Comparison of ENCODE assay signal across 18 cellular contexts in the genomic region with DNA sequence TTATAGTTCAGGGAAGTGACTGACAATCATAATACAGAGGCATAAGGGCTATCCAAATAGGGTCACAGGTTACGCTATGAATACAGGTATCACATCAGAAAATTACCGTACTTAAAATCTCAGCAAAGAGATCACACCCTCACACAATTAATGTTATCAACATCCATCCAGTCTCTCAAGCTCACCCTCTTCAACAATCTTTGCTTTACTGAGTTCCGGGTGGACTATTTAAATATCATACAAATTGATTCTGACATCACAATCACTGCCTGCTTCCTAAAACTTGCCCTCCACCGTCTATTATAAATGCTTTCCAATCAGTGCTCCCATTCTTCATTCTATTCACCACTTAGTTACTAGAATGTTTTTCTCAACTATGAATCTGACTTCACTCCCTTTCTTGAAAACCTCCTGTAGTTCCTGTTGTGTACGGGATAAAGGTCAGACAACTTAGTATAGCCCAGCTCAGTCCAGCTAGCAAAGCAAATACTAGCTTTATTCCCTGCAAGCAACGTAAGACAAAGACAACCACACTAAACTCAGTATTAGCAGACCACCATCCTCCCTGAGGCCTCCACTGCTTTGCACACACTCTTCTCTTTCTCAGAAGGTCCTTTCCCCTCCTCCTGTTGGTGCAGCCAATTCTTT.
DNase-seq lines count a peak whose midpoint lies in the region; ATAC-seq, FAIRE-seq and TF ChIP-seq lines count a peak whose summit lies in the region.
"Had no signal": no experiment of that assay in that cellular context is flagged by ENCODE, and none has a peak within 500 bp of the region (broad histone marks: within the 10 kb centered on the region; RNA-seq: fewer than 3 reads in every experiment).

No MANE protein-coding gene starts in this region.

- CTCF ChIA-PET in K562 (lab: Yijun Ruan, JAX; ENCODE audit: low intra/inter-chr PET ratio) = no interaction called here

- no peak overlapping the region for H3K4me2 ChIP-seq in K562 (ENCODE audit: insufficient read depth, low read length)

- no peaks in the 10 kb centered on the region for H4K20me1 ChIP-seq in K562 (replicated peaks; ENCODE audit: control insufficient read depth, insufficient read depth, low read length)

- POLR2A ChIA-PET in K562 (lab: Yijun Ruan, JAX) = interaction anchor here (1.1 kb wide), 1 partner anchor 13 kb away, joined by 8 read pairs; no protein-coding TSS in a partner anchor

- H3K36me3 ChIP-seq in K562 (ENCODE audit: control insufficient read depth, insufficient read depth, low read length) (peaks cover 5% of the 10 kb centered on the region; the same call in 2 of the 3 replicates), mucosa of descending colon (ENCODE audit: low read depth) (no peaks in the 10 kb centered on the region)
- H3K36me3 ChIP-seq: HAP-1, Peyer's patch had no signal

- DNase-seq in NOMO-1 treated with DMSO at 0.1 percent for 48 hours (lab: John Stamatoyannopoulos, UW; ENCODE audit: unreplicated experiment) (peak; percentile 40), NOMO-1 treated with dmso at 0.1 percent for 144 hours (lab: John Stamatoyannopoulos, UW; ENCODE audit: unreplicated experiment) (no peak), K562 (ENCODE audit: extremely low read depth in 1 of 4, low spot score in 3 of 4) (no peak), mucosa of descending colon (no peak), type B pancreatic cell (ENCODE audit: extremely low spot score, unreplicated experiment) (no peak), 8988T (no peak), HK-2 (ENCODE audit: unreplicated experiment) (no peak), SK-N-DZ (ENCODE audit: low spot score) (no peak)
- DNase-seq: C1 segment of cervical spinal cord, DMS153, NCI-H1048, NCI-H2081 treated with DMSO at 0.1 percent for 48 hours, NCI-H226, NCI-H82, Peyer's patch, SHP77 had no signal

- intact Hi-C loops in K562 (cut with micrococcal nuclease) = no loop called here
- intact Hi-C loops in mucosa of descending colon (cut with DNase I, micrococcal nuclease) = no loop called here

- WGBS in K562 (ENCODE audit: insufficient coverage, low coverage, missing lambda C conversion rate) = 39% methylated on average over 6 of the region's 6 CpGs

- FAIRE-seq in K562 (lab: Jason Lieb, UNC) = no peak
- FAIRE-seq: A204.1 had no signal

- no peak for TF ChIP-seq POLR2A in K562 (conservative IDR thresholded peaks at IDR 0.05)

- peaks cover 4% of the 10 kb centered on the region for H3K27me3 Mint-ChIP-seq in type B pancreatic cell

- TF ChIP-seq RAD21 in K562 (CRISPR knock-in tag; conservative IDR thresholded peaks at IDR 0.05 in 1 of 2, IDR thresholded peaks at IDR 0.05 in 1 of 2) = no peak

- peaks cover 11 to 70% of the 10 kb centered on the region in 2 experiments for H3K4me1 ChIP-seq in K562 (replicated peaks in 1 of 2; ENCODE audit: control insufficient read depth in 2 of 2, insufficient read depth in 2 of 2, low read length in 2 of 2)
- peaks cover 9% of the 10 kb centered on the region for H3K4me1 ChIP-seq in mucosa of descending colon (ENCODE audit: low read depth)
- H3K4me1 ChIP-seq: Peyer's patch had no signal

- H3K9ac ChIP-seq in K562 (ENCODE audit: insufficient read depth in 1 of 2, low read depth in 2 of 2, low read length in 2 of 2) = no peak overlapping the region

- TF ChIP-seq EP300 in K562 (IDR thresholded peaks at IDR 0.05; ENCODE audit: low read length) = no peak; the same call in 1 of the 2 replicates

- H3K9me3 Mint-ChIP-seq in type B pancreatic cell = peaks cover 2% of the 10 kb centered on the region

- H3K27ac ChIP-seq in K562 (ENCODE audit: extremely low read depth, low read depth, low read length) = no peak overlapping the region
- H3K27ac ChIP-seq: Peyer's patch had no signal

- H3K79me2 ChIP-seq in K562 (ENCODE audit: control insufficient read depth, insufficient read depth, low read length) = peaks cover 26% of the 10 kb centered on the region; the same call in 2 of the 3 replicates

- TF ChIP-seq CTCF in K562 (IDR thresholded peaks at IDR 0.05 in 2 of 3, conservative IDR thresholded peaks at IDR 0.05 in 1 of 3; ENCODE audit: insufficient read depth in 2 of 3, low read depth in 1 of 3, low read length in 3 of 3) (no peak), mucosa of descending colon (IDR thresholded peaks at IDR 0.05) (no peak), type B pancreatic cell (conservative IDR thresholded peaks at IDR 0.05) (no peak)

- in situ Hi-C loops in K562 (cut with MboI) = no loop called here

- peaks cover 22% of the 10 kb centered on the region for H3K4me1 Mint-ChIP-seq in type B pancreatic cell (ENCODE audit: unreplicated experiment)

- H3K36me3 Mint-ChIP-seq in type B pancreatic cell = no peaks in the 10 kb centered on the region

- H3K27me3 ChIP-seq in K562 (ENCODE audit: control insufficient read depth in 2 of 2, insufficient read depth in 2 of 2, low read length in 2 of 2) = no peaks in the 10 kb centered on the region
- H3K27me3 ChIP-seq: Peyer's patch had no signal

- no peaks in the 10 kb centered on the region for H3K9me1 ChIP-seq in K562 (ENCODE audit: control insufficient read depth, insufficient read depth, low read length)

- H3K9me3 ChIP-seq in K562 (replicated peaks; ENCODE audit: control insufficient read depth, insufficient read depth, low read depth, low read length) (no peaks in the 10 kb centered on the region), mucosa of descending colon (no peaks in the 10 kb centered on the region)
- H3K9me3 ChIP-seq: HAP-1, Peyer's patch had no signal

- no TSS peak for BruUV-seq in K562 (replicated peaks; lab: Mats Ljungman, UMichigan)

- H3K27ac Mint-ChIP-seq in type B pancreatic cell = peak overlapping the region; percentile 10

- no peak overlapping the region for H3K4me3 Mint-ChIP-seq in type B pancreatic cell

- no peak overlapping the region for H3K4me3 ChIP-seq in K562
- no peak overlapping the region for H3K4me3 ChIP-seq in mucosa of descending colon
- H3K4me3 ChIP-seq: HAP-1, Peyer's patch had no signal

- H2AFZ ChIP-seq in K562 (ENCODE audit: low read depth, low read length) = no peak overlapping the region

- ATAC-seq in K562 (no peak), mucosa of descending colon (peak; percentile 53)

TF ChIP-seq in K562, 482 proteins besides CTCF, POLR2A, EP300 and RAD21 (continues in another document):
- TF ChIP-seq RCOR1 (IDR thresholded peaks at IDR 0.05; ENCODE audit: borderline replicate concordance in 1 of 2, low read depth in 2 of 2, low read length in 2 of 2) = peak in 1 of 2 experiments; percentile 35; a peak in 1 of 4 replicates
- peak; percentile 69; the same call in 1 of the 2 replicates for TF ChIP-seq PHF21A (IDR thresholded peaks at IDR 0.05; ENCODE audit: borderline replicate concordance, low read depth)
- TF ChIP-seq FOXM1 (IDR thresholded peaks at IDR 0.05; ENCODE audit: low read depth) = no peak
- TF ChIP-seq FOXM1 (CRISPR knock-in tag; IDR thresholded peaks at IDR 0.05; ENCODE audit: low read depth) = no peak
- TF ChIP-seq ZNF699 (CRISPR knock-in tag; IDR thresholded peaks at IDR 0.05; ENCODE audit: insufficient replicate concordance) = no peak
- no peak for TF ChIP-seq ZNF583 (CRISPR knock-in tag; IDR thresholded peaks at IDR 0.05)
- peak; percentile 38; the same call in 1 of the 2 replicates for TF ChIP-seq ARID1B (IDR thresholded peaks at IDR 0.05)
- TF ChIP-seq ZNF449 (CRISPR knock-in tag; IDR thresholded peaks at IDR 0.05) = no peak
- TF ChIP-seq HSF4 (CRISPR knock-in tag; IDR thresholded peaks at IDR 0.05; ENCODE audit: borderline replicate concordance) = no peak
- no peak for TF ChIP-seq NFXL1 (CRISPR knock-in tag; IDR thresholded peaks at IDR 0.05)
- peak; percentile 30 for TF ChIP-seq MEIS2 (IDR thresholded peaks at IDR 0.05; ENCODE audit: partially characterized antibody)
- no peak for TF ChIP-seq MLLT1 (IDR thresholded peaks at IDR 0.05)
